In genomic region chr19:35170359-35171061, GRCh38 we compare ENCODE assay signal across 14 cellular contexts. TPM values are rescaled to one million over a fixed set of nuclear protein-coding genes. Genes with fewer than 3 reads are reported as not detected.
DNase-seq lines count a peak whose midpoint lies in the region; ATAC-seq and TF ChIP-seq lines count a peak whose summit lies in the region.
"Had no signal": no experiment of that assay in that cellular context is flagged by ENCODE, and none has a peak within 500 bp of the region (broad histone marks: within the 10 kb centered on the region; RNA-seq: fewer than 3 reads in every experiment).

No MANE protein-coding gene starts in this region.

- TF ChIP-seq CTCF in HCT116 (IDR thresholded peaks at IDR 0.05 in 2 of 3, conservative IDR thresholded peaks at IDR 0.05 in 1 of 3; ENCODE audit: borderline replicate concordance in 1 of 3, insufficient read depth in 1 of 3, low read depth in 2 of 3, low read length in 2 of 3): no peak
- TF ChIP-seq CTCF in osteocyte (IDR thresholded peaks at IDR 0.05): no peak

- no peaks in the 10 kb centered on the region for H4K20me1 ChIP-seq in HCT116 (ENCODE audit: insufficient read depth)

- no peak for TF ChIP-seq RAD21 in HCT116 (IDR thresholded peaks at IDR 0.05; ENCODE audit: low read depth)

- RAD21 ChIA-PET in HCT116 (lab: Charles Lee; ENCODE audit: low non-redundant PET in 1 of 2, low total read pairs in 2 of 2, uncharacterized antibody in 2 of 2, unreplicated experiment in 2 of 2): no interaction called here

- TF ChIP-seq POLR2A in HCT116 (IDR thresholded peaks at IDR 0.05; ENCODE audit: borderline replicate concordance, extremely low read depth, insufficient read depth, insufficient read length): no peak

- H3K4me1 Mint-ChIP-seq in osteocyte (ENCODE audit: unreplicated experiment): peaks cover 13% of the 10 kb centered on the region

- no peaks in the 10 kb centered on the region for H3K27me3 ChIP-seq in HCT116 (ENCODE audit: insufficient read depth, low read length)
- H3K27me3 ChIP-seq in effector memory CD4-positive, alpha-beta T cell (replicated peaks; ENCODE audit: control insufficient read depth, insufficient read depth, low read length, poor library complexity, severe bottlenecking): no peaks in the 10 kb centered on the region

- ATAC-seq in HCT116 (no peak), GM21825 (IDR thresholded peaks at IDR 0.05; ENCODE audit: unreplicated experiment) (no peak), HG02588 (IDR thresholded peaks at IDR 0.05; ENCODE audit: unreplicated experiment) (no peak)

- intact Hi-C loops in HCT116 (cut with micrococcal nuclease): no loop called here

- H3K36me3 Mint-ChIP-seq in osteocyte (ENCODE audit: unreplicated experiment): peaks cover 12% of the 10 kb centered on the region

- no peak overlapping the region for H3K4me3 ChIP-seq in HCT116 (replicated peaks in 1 of 2; ENCODE audit: low read depth in 1 of 2, low read length in 2 of 2)
- no peak overlapping the region for H3K4me3 ChIP-seq in effector memory CD4-positive, alpha-beta T cell (ENCODE audit: insufficient read depth, low read depth, low read length, poor library complexity, severe bottlenecking)
- H3K4me3 ChIP-seq: thoracic aorta had no signal

- H3K9me3 ChIP-seq in HCT116 (ENCODE audit: control insufficient read depth in 1 of 2, insufficient read depth in 1 of 2, low read depth in 1 of 2, low read length in 2 of 2): no peaks in the 10 kb centered on the region
- H3K9me3 ChIP-seq in effector memory CD4-positive, alpha-beta T cell (ENCODE audit: control insufficient read depth, low read length): peaks cover 8% of the 10 kb centered on the region

- POLR2A ChIA-PET in HCT116 (lab: Charles Lee): interaction anchor here (0.6 kb wide), 1 partner anchor 32 kb away, joined by 8 read pairs; no protein-coding TSS in a partner anchor

- no peaks in the 10 kb centered on the region for H3K9me3 Mint-ChIP-seq in osteocyte (ENCODE audit: unreplicated experiment)

- no peak overlapping the region for H3K4me2 ChIP-seq in HCT116 (ENCODE audit: low read length)

- CTCF ChIA-PET in HCT116 (lab: Charles Lee): interaction anchor here (1.6 kb wide), 1 partner anchor 29 kb away, joined by 4 read pairs; no protein-coding TSS in a partner anchor

- no peaks in the 10 kb centered on the region for H3K9me2 ChIP-seq in HCT116 (ENCODE audit: insufficient read depth)

- H2AFZ ChIP-seq in HCT116 (ENCODE audit: low read depth, low read length, poor library complexity, severe bottlenecking): no peak overlapping the region

- H3K27ac ChIP-seq in HCT116 (ENCODE audit: low read depth, low read length): no peak overlapping the region
- H3K27ac ChIP-seq in effector memory CD4-positive, alpha-beta T cell (ENCODE audit: insufficient read depth, low read length, poor library complexity, severe bottlenecking): peak overlapping the region; percentile 3
- H3K27ac ChIP-seq: thoracic aorta had no signal

- no peak overlapping the region for H3K9ac ChIP-seq in HCT116 (ENCODE audit: low read length)

- H3K4me1 ChIP-seq in HCT116 (ENCODE audit: control insufficient read depth in 1 of 2, insufficient read depth in 2 of 2, low read length in 2 of 2): peaks cover 12 to 44% of the 10 kb centered on the region in 2 experiments; a peak in 3 of 4 replicates
- peaks cover 25% of the 10 kb centered on the region for H3K4me1 ChIP-seq in effector memory CD4-positive, alpha-beta T cell (ENCODE audit: control insufficient read depth, insufficient read depth, low read length, poor library complexity, severe bottlenecking)

- DNase-seq in activated effector memory CD4-positive, alpha-beta T cell treated with anti-CD3 and anti-CD28 coated beads, Interleukin-2, amount 50 U/mL, for 16 hours: peak; percentile 58
- DNase-seq in activated effector memory CD4-positive, alpha-beta T cell treated with Interleukin-2 at 50 U/mL for 16 hours: no peak
- DNase-seq in HCT116 (ENCODE audit: low read depth, low spot score): no peak
- DNase-seq in effector memory CD4-positive, alpha-beta T cell: no peak
- peak; percentile 65 for DNase-seq in osteocyte (ENCODE audit: extremely low spot score, unreplicated experiment)
- DNase-seq in SW480 (ENCODE audit: low spot score): no peak
- DNase-seq: NCI-H2081, SHP77 treated with DMSO at 0.1 percent for 48 hours had no signal

- H3K79me2 ChIP-seq in HCT116 (ENCODE audit: insufficient read depth, low read length): no peaks in the 10 kb centered on the region

- no peaks in the 10 kb centered on the region for H3K27me3 Mint-ChIP-seq in osteocyte (ENCODE audit: unreplicated experiment)
- H3K27me3 Mint-ChIP-seq: progenitor cell of endocrine pancreas had no signal

- peaks cover 0 to 11% of the 10 kb centered on the region in 2 experiments; a peak in 2 of 4 replicates for H3K36me3 ChIP-seq in HCT116 (ENCODE audit: control insufficient read depth in 1 of 2, insufficient read depth in 2 of 2, low read length in 2 of 2)
- H3K36me3 ChIP-seq in effector memory CD4-positive, alpha-beta T cell (ENCODE audit: control insufficient read depth, insufficient read depth, low read length): peaks cover 46% of the 10 kb centered on the region

- H3K27ac Mint-ChIP-seq in osteocyte (ENCODE audit: unreplicated experiment): no peak overlapping the region
- H3K27ac Mint-ChIP-seq: progenitor cell of endocrine pancreas had no signal

- H3K4me3 Mint-ChIP-seq in osteocyte (ENCODE audit: unreplicated experiment): no peak overlapping the region

- BruUV-seq in HCT116 (replicated peaks; lab: Mats Ljungman, UMichigan): no TSS peak

TF ChIP-seq in HCT116, 20 proteins besides CTCF, POLR2A, EP300 and RAD21:
- TF ChIP-seq POLR2AphosphoS5 (IDR thresholded peaks at IDR 0.05; ENCODE audit: low read depth, low read length) (peak; percentile 57; the same call in 1 of the 2 replicates), EGR1 (IDR thresholded peaks at IDR 0.05; ENCODE audit: low read depth) (no peak)

RNA-seq across cellular contexts. Expression of gene FXYD5, which starts 16.0 kb away (rescaled TPM):
- total RNA-seq in HCT116 (2021; ENCODE audit: unreplicated experiment) (123 TPM), osteocyte (81.0 and 86.6 TPM in 2 replicates)
- polyA plus RNA-seq in HCT116 (2012): 416 TPM in 2 replicates

RNA-seq across cellular contexts. Expression of gene FXYD7, which starts 27.5 kb away (rescaled TPM):
- total RNA-seq in HCT116 (2021; ENCODE audit: unreplicated experiment): 0.71 TPM
- 0.46 and 0.52 TPM in 2 replicates for polyA plus RNA-seq in HCT116 (2012)
- total RNA-seq in osteocyte: 0.50 TPM in 1 of 2 replicates, not detected in the other
- total RNA-seq: progenitor cell of endocrine pancreas, thoracic aorta had no signal

RNA-seq across cellular contexts. Expression of gene FXYD1, which starts 31.9 kb away (rescaled TPM):
- total RNA-seq in HCT116 (2021; ENCODE audit: unreplicated experiment): 7.8 TPM
- 8.7 and 12.0 TPM in 2 replicates for polyA plus RNA-seq in HCT116 (2012)
- 0.86 TPM in 1 of 2 replicates, not detected in the other for total RNA-seq in osteocyte
- total RNA-seq: fibroblast of villous mesenchyme, progenitor cell of endocrine pancreas had no signal

RNA-seq across cellular contexts. Expression of gene LGI4, which starts 35.7 kb away (rescaled TPM):
- total RNA-seq in HCT116 (2021; ENCODE audit: unreplicated experiment) (0.32 TPM), osteocyte (0.32 and 0.34 TPM in 2 replicates)
- 0.94 and 1.4 TPM in 2 replicates for polyA plus RNA-seq in HCT116 (2012)
- total RNA-seq: fibroblast of villous mesenchyme, progenitor cell of endocrine pancreas had no signal

RNA-seq across cellular contexts. Expression of gene FXYD3, which starts 54.9 kb away (rescaled TPM):
- 17.4 TPM for total RNA-seq in HCT116 (2021; ENCODE audit: unreplicated experiment)
- polyA plus RNA-seq in HCT116 (2012): 28.6 and 32.2 TPM in 2 replicates
- total RNA-seq in osteocyte: not detected in 2 replicates
- total RNA-seq: fibroblast of villous mesenchyme, mononuclear cell had no signal

Comparison
In these comparisons a context has a peak if more than half of its experiments do, and no peak if none do; other contexts are left out.
1. DNase-seq: peak in activated effector memory CD4-positive, alpha-beta T cell treated with anti-CD3 and anti-CD28 coated beads, Interleukin-2, amount 50 U/mL, for 16 hours (single experiment) and osteocyte (single experiment); none in activated effector memory CD4-positive, alpha-beta T cell treated with Interleukin-2 at 50 U/mL for 16 hours (single experiment), HCT116 (single experiment), effector memory CD4-positive, alpha-beta T cell (0 of 3) and SW480 (single experiment).